Comparison of ENCODE assay signal across 1 cellular context in genomic region chr10:48656241-48656921, GRCh38.
TF ChIP-seq lines count a peak whose summit lies in the region.

No MANE protein-coding gene starts in this region.

TF ChIP-seq in K562, 482 proteins besides CTCF, POLR2A, EP300 and RAD21 (continued from another document and continues in another):
- TF ChIP-seq, protein P1, sequence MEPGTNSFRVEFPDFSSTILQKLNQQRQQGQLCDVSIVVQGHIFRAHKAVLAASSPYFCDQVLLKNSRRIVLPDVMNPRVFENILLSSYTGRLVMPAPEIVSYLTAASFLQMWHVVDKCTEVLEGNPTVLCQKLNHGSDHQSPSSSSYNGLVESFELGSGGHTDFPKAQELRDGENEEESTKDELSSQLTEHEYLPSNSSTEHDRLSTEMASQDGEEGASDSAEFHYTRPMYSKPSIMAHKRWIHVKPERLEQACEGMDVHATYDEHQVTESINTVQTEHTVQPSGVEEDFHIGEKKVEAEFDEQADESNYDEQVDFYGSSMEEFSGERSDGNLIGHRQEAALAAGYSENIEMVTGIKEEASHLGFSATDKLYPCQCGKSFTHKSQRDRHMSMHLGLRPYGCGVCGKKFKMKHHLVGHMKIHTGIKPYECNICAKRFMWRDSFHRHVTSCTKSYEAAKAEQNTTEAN (CRISPR knock-in tag; IDR thresholded peaks at IDR 0.05) = no peak
- peak; percentile 16; the same call in 1 of the 2 replicates for TF ChIP-seq RNF2 (IDR thresholded peaks at IDR 0.05)
- no peak for TF ChIP-seq BACH1 (tag; IDR thresholded peaks at IDR 0.05)
- TF ChIP-seq ETV1 (tag; conservative IDR thresholded peaks at IDR 0.05; ENCODE audit: low read depth) = peak; percentile 91
- no peak for TF ChIP-seq KDM1A (IDR thresholded peaks at IDR 0.05)
- TF ChIP-seq ZNF347 (CRISPR knock-in tag; IDR thresholded peaks at IDR 0.05; ENCODE audit: low read depth) = no peak
- TF ChIP-seq, protein P2, sequence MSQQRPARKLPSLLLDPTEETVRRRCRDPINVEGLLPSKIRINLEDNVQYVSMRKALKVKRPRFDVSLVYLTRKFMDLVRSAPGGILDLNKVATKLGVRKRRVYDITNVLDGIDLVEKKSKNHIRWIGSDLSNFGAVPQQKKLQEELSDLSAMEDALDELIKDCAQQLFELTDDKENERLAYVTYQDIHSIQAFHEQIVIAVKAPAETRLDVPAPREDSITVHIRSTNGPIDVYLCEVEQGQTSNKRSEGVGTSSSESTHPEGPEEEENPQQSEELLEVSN (IDR thresholded peaks at IDR 0.05; ENCODE audit: borderline replicate concordance in 1 of 2, extremely low read depth in 1 of 2, insufficient read depth in 1 of 2, insufficient read length in 1 of 2, low read depth in 1 of 2, low read length in 1 of 2, poor library complexity in 1 of 2, severe bottlenecking in 1 of 2) = peak; percentile 71 to 97
- TF ChIP-seq, protein P3, sequence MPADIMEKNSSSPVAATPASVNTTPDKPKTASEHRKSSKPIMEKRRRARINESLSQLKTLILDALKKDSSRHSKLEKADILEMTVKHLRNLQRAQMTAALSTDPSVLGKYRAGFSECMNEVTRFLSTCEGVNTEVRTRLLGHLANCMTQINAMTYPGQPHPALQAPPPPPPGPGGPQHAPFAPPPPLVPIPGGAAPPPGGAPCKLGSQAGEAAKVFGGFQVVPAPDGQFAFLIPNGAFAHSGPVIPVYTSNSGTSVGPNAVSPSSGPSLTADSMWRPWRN (IDR thresholded peaks at IDR 0.05; ENCODE audit: low read depth) = no peak
- peak; percentile 76; the same call in 1 of the 2 replicates for TF ChIP-seq STAT6 (CRISPR knock-in tag; IDR thresholded peaks at IDR 0.05)
- peak; percentile 53; the same call in 1 of the 2 replicates for TF ChIP-seq CREB1 (IDR thresholded peaks at IDR 0.05)
- TF ChIP-seq CREB1 (CRISPR knock-in tag; IDR thresholded peaks at IDR 0.05) = peak; percentile 48
- no peak for TF ChIP-seq DACH1 (IDR thresholded peaks at IDR 0.05; ENCODE audit: partially characterized antibody)
- TF ChIP-seq FOXM1 (IDR thresholded peaks at IDR 0.05; ENCODE audit: low read depth) = no peak
- peak; percentile 67; the same call in 1 of the 2 replicates for TF ChIP-seq FOXM1 (CRISPR knock-in tag; IDR thresholded peaks at IDR 0.05; ENCODE audit: low read depth)
- TF ChIP-seq, protein P4, sequence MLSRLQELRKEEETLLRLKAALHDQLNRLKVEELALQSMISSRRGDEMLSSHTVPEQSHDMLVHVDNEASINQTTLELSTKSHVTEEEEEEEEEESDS (CRISPR knock-in tag; IDR thresholded peaks at IDR 0.05) = no peak
- TF ChIP-seq RBM34 (IDR thresholded peaks at IDR 0.05; ENCODE audit: borderline replicate concordance, insufficient read depth, low read length) = 0 out of 2 replicates have a peak, but pooled peaks have one; percentile 49
- no peak; the same call in 1 of the 2 replicates for TF ChIP-seq DMBX1 (CRISPR knock-in tag; IDR thresholded peaks at IDR 0.05; ENCODE audit: borderline replicate concordance)
- TF ChIP-seq STAG1 (CRISPR knock-in tag; IDR thresholded peaks at IDR 0.05; ENCODE audit: borderline replicate concordance) = peak; percentile 99
- TF ChIP-seq MAZ (CRISPR knock-in tag; conservative IDR thresholded peaks at IDR 0.05 in 1 of 2, IDR thresholded peaks at IDR 0.05 in 1 of 2) = peak; percentile 58 to 83; a peak in 3 of 4 replicates
- TF ChIP-seq ZNF695 (CRISPR knock-in tag; IDR thresholded peaks at IDR 0.05) = no peak
- TF ChIP-seq KDM5B (IDR thresholded peaks at IDR 0.05; ENCODE audit: insufficient replicate concordance, low read depth, low read length) = no peak
- TF ChIP-seq, protein P5, sequence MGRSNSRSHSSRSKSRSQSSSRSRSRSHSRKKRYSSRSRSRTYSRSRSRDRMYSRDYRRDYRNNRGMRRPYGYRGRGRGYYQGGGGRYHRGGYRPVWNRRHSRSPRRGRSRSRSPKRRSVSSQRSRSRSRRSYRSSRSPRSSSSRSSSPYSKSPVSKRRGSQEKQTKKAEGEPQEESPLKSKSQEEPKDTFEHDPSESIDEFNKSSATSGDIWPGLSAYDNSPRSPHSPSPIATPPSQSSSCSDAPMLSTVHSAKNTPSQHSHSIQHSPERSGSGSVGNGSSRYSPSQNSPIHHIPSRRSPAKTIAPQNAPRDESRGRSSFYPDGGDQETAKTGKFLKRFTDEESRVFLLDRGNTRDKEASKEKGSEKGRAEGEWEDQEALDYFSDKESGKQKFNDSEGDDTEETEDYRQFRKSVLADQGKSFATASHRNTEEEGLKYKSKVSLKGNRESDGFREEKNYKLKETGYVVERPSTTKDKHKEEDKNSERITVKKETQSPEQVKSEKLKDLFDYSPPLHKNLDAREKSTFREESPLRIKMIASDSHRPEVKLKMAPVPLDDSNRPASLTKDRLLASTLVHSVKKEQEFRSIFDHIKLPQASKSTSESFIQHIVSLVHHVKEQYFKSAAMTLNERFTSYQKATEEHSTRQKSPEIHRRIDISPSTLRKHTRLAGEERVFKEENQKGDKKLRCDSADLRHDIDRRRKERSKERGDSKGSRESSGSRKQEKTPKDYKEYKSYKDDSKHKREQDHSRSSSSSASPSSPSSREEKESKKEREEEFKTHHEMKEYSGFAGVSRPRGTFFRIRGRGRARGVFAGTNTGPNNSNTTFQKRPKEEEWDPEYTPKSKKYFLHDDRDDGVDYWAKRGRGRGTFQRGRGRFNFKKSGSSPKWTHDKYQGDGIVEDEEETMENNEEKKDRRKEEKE (IDR thresholded peaks at IDR 0.05; ENCODE audit: borderline replicate concordance in 1 of 2, control insufficient read depth in 1 of 2, low read depth in 2 of 2, low read length in 1 of 2) = 0 out of 4 replicates have a peak, but pooled peaks of 1 of the 2 experiments have one; percentile 57
- TF ChIP-seq CBX1 (IDR thresholded peaks at IDR 0.05; ENCODE audit: low read depth) = no peak; the same call in 1 of the 2 replicates
- TF ChIP-seq CEBPG (CRISPR knock-in tag; IDR thresholded peaks at IDR 0.05) = peak; percentile 64; the same call in 1 of the 2 replicates
- peak in 1 of 2 experiments; percentile 83; a peak in 1 of 4 replicates for TF ChIP-seq CEBPG (tag; conservative IDR thresholded peaks at IDR 0.05 in 1 of 2, IDR thresholded peaks at IDR 0.05 in 1 of 2)
- TF ChIP-seq, protein P6, sequence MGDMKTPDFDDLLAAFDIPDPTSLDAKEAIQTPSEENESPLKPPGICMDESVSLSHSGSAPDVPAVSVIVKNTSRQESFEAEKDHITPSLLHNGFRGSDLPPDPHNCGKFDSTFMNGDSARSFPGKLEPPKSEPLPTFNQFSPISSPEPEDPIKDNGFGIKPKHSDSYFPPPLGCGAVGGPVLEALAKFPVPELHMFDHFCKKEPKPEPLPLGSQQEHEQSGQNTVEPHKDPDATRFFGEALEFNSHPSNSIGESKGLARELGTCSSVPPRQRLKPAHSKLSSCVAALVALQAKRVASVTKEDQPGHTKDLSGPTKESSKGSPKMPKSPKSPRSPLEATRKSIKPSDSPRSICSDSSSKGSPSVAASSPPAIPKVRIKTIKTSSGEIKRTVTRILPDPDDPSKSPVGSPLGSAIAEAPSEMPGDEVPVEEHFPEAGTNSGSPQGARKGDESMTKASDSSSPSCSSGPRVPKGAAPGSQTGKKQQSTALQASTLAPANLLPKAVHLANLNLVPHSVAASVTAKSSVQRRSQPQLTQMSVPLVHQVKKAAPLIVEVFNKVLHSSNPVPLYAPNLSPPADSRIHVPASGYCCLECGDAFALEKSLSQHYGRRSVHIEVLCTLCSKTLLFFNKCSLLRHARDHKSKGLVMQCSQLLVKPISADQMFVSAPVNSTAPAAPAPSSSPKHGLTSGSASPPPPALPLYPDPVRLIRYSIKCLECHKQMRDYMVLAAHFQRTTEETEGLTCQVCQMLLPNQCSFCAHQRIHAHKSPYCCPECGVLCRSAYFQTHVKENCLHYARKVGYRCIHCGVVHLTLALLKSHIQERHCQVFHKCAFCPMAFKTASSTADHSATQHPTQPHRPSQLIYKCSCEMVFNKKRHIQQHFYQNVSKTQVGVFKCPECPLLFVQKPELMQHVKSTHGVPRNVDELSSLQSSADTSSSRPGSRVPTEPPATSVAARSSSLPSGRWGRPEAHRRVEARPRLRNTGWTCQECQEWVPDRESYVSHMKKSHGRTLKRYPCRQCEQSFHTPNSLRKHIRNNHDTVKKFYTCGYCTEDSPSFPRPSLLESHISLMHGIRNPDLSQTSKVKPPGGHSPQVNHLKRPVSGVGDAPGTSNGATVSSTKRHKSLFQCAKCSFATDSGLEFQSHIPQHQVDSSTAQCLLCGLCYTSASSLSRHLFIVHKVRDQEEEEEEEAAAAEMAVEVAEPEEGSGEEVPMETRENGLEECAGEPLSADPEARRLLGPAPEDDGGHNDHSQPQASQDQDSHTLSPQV (IDR thresholded peaks at IDR 0.05) = peak; percentile 88
- no peak for TF ChIP-seq POLR2B (IDR thresholded peaks at IDR 0.05; ENCODE audit: low read depth, partially characterized antibody)
- 0 out of 2 replicates have a peak, but pooled peaks have one; percentile 6 for TF ChIP-seq NFE2 (IDR thresholded peaks at IDR 0.05; ENCODE audit: low read depth)
- TF ChIP-seq, protein P7, sequence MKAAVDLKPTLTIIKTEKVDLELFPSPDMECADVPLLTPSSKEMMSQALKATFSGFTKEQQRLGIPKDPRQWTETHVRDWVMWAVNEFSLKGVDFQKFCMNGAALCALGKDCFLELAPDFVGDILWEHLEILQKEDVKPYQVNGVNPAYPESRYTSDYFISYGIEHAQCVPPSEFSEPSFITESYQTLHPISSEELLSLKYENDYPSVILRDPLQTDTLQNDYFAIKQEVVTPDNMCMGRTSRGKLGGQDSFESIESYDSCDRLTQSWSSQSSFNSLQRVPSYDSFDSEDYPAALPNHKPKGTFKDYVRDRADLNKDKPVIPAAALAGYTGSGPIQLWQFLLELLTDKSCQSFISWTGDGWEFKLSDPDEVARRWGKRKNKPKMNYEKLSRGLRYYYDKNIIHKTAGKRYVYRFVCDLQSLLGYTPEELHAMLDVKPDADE (conservative IDR thresholded peaks at IDR 0.05; ENCODE audit: control insufficient read depth, low read depth, low read length) = peak; percentile 81
- peak in 1 of 2 experiments; percentile 83; a peak in 1 of 4 replicates for TF ChIP-seq TBL1XR1 (IDR thresholded peaks at IDR 0.05; ENCODE audit: low read length in 2 of 2)
- no peak for TF ChIP-seq USF1 (CRISPR knock-in tag; IDR thresholded peaks at IDR 0.05)
- TF ChIP-seq BRF1 (IDR thresholded peaks at IDR 0.05; ENCODE audit: borderline replicate concordance, extremely low read depth, insufficient read length) = no peak
- TF ChIP-seq, protein P8, sequence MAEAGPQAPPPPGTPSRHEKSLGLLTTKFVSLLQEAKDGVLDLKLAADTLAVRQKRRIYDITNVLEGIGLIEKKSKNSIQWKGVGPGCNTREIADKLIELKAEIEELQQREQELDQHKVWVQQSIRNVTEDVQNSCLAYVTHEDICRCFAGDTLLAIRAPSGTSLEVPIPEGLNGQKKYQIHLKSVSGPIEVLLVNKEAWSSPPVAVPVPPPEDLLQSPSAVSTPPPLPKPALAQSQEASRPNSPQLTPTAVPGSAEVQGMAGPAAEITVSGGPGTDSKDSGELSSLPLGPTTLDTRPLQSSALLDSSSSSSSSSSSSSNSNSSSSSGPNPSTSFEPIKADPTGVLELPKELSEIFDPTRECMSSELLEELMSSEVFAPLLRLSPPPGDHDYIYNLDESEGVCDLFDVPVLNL (CRISPR knock-in tag; IDR thresholded peaks at IDR 0.05; ENCODE audit: low read depth) = 0 out of 2 replicates have a peak, but pooled peaks have one; percentile 50
- no peak for TF ChIP-seq ZNF184 (CRISPR knock-in tag; IDR thresholded peaks at IDR 0.05)
- TF ChIP-seq KAT7 (CRISPR knock-in tag; IDR thresholded peaks at IDR 0.05; ENCODE audit: borderline replicate concordance) = 0 out of 2 replicates have a peak, but pooled peaks have one; percentile 67
- peak; percentile 77 for TF ChIP-seq HNRNPL (IDR thresholded peaks at IDR 0.05; ENCODE audit: low read depth, low read length)
- no peak for TF ChIP-seq ZNF445 (CRISPR knock-in tag; IDR thresholded peaks at IDR 0.05; ENCODE audit: low read depth)
- TF ChIP-seq, protein P9, sequence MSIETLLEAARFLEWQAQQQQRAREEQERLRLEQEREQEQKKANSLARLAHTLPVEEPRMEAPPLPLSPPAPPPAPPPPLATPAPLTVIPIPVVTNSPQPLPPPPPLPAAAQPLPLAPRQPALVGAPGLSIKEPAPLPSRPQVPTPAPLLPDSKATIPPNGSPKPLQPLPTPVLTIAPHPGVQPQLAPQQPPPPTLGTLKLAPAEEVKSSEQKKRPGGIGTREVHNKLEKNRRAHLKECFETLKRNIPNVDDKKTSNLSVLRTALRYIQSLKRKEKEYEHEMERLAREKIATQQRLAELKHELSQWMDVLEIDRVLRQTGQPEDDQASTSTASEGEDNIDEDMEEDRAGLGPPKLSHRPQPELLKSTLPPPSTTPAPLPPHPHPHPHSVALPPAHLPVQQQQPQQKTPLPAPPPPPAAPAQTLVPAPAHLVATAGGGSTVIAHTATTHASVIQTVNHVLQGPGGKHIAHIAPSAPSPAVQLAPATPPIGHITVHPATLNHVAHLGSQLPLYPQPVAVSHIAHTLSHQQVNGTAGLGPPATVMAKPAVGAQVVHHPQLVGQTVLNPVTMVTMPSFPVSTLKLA (conservative IDR thresholded peaks at IDR 0.05) = peak in 1 of 2 experiments; percentile 18; a peak in 1 of 4 replicates
- peak; percentile 92 for TF ChIP-seq ZNF740 (CRISPR knock-in tag; IDR thresholded peaks at IDR 0.05)
- peak in 1 of 2 experiments; percentile 87; a peak in 1 of 4 replicates for TF ChIP-seq ZNF740 (tag; IDR thresholded peaks at IDR 0.05)
- TF ChIP-seq ILF3 (IDR thresholded peaks at IDR 0.05; ENCODE audit: borderline replicate concordance) = no peak
